In genomic region chr20:44733341-44734069, GRCh38 we compare ENCODE assay signal across 8 cellular contexts. TPM values are rescaled to one million over a fixed set of nuclear protein-coding genes. Genes with fewer than 3 reads are reported as not detected.
DNase-seq lines count a peak whose midpoint lies in the region; ATAC-seq, FAIRE-seq and TF ChIP-seq lines count a peak whose summit lies in the region.

No MANE protein-coding gene starts in this region.

- H3K4me3 Mint-ChIP-seq in activated CD4-positive, alpha-beta T cell treated with anti-CD3 and anti-CD28 coated beads for 36 hours = no peak overlapping the region

- no peak overlapping the region for H3K27ac Mint-ChIP-seq in activated CD4-positive, alpha-beta T cell treated with anti-CD3 and anti-CD28 coated beads for 36 hours

- POLR2A ChIA-PET in activated CD4-positive, alpha-beta T cell treated with anti-CD3 and anti-CD28 coated beads for 36 hours (lab: Charles Lee) = no interaction called here
- POLR2A ChIA-PET in HepG2 (lab: Yijun Ruan, JAX) = no interaction called here

- peak; percentile 64 for ATAC-seq in activated CD4-positive, alpha-beta T cell treated with anti-CD3 and anti-CD28 coated beads for 36 hours
- ATAC-seq in HepG2 (peak; percentile 76), HG02678 (IDR thresholded peaks at IDR 0.05; ENCODE audit: unreplicated experiment) (no peak)

- H3K4me3 ChIP-seq in choroid plexus epithelial cell (ENCODE audit: low read depth, low read length) = no peak overlapping the region
- H3K4me3 ChIP-seq in HepG2 (replicated peaks in 1 of 3; ENCODE audit: insufficient read depth in 1 of 3, low read depth in 2 of 3, low read length in 3 of 3) = no peak overlapping the region

- H3K4me2 ChIP-seq in HepG2 (ENCODE audit: low read depth, low read length) = no peak overlapping the region

- no peak overlapping the region for H3K27ac ChIP-seq in HepG2 (ENCODE audit: extremely low read length, insufficient read depth, low read length)

- no peaks in the 10 kb centered on the region for H4K20me1 ChIP-seq in HepG2 (ENCODE audit: insufficient read depth, low read length)

- TF ChIP-seq POLR2A in HepG2 (IDR thresholded peaks at IDR 0.05; ENCODE audit: insufficient read depth in 1 of 2, low read depth in 2 of 2, low read length in 2 of 2) = no peak

- no peak overlapping the region for H3K9ac ChIP-seq in HepG2 (ENCODE audit: insufficient read depth, low read depth, low read length)

- intact Hi-C loops in activated CD4-positive, alpha-beta T cell treated with anti-CD3 and anti-CD28 coated beads for 36 hours (cut with DNase I, micrococcal nuclease) = loop anchor here (1.0 to 10.0 kb wide), 4 partner anchors 48 to 519 kb away; partner anchors contain the start of gene OSER1 (in 1 of the 2)
- intact Hi-C loops in HepG2 (cut with micrococcal nuclease; ENCODE audit: unreplicated experiment) = loop anchor here (1.0 kb wide), 1 partner anchor 48 kb away; no protein-coding TSS in a partner anchor

- in situ Hi-C loops in HepG2 (cut with HindIII; ENCODE audit: extremely low pct_ligation_motif_present, low pct_unique_long_range_greater_than_20kb) = loop anchor here (5.0 kb wide), 1 partner anchor 46 kb away; no protein-coding TSS in a partner anchor

- WGBS in HepG2 (ENCODE audit: low lambda C conversion rate) = 8% methylated on average over 7 of the region's 7 CpGs

- peaks cover 4% of the 10 kb centered on the region for H3K9me3 Mint-ChIP-seq in activated CD4-positive, alpha-beta T cell treated with anti-CD3 and anti-CD28 coated beads for 36 hours (ENCODE audit: low read depth)

- peaks cover 0 to 12% of the 10 kb centered on the region in 2 experiments; a peak in 1 of 5 replicates for H3K27me3 ChIP-seq in HepG2 (ENCODE audit: control insufficient read depth in 1 of 2, insufficient read depth in 2 of 2, low read length in 2 of 2)

- BruUV-seq in HepG2 (replicated peaks; lab: Mats Ljungman, UMichigan) = no TSS peak

- H3K27me3 Mint-ChIP-seq in activated CD4-positive, alpha-beta T cell treated with anti-CD3 and anti-CD28 coated beads for 36 hours = no peaks in the 10 kb centered on the region

- H3K4me1 ChIP-seq in HepG2 (ENCODE audit: insufficient read depth, low read length) = peaks cover 9% of the 10 kb centered on the region

- TF ChIP-seq CTCF in choroid plexus epithelial cell (conservative IDR thresholded peaks at IDR 0.05; ENCODE audit: low read depth, low read length) (peak; percentile 98), HepG2 (CRISPR knock-in tag; IDR thresholded peaks at IDR 0.05) (peak; percentile 94)

- H3K36me3 ChIP-seq in HepG2 (replicated peaks in 1 of 2; ENCODE audit: control insufficient read depth in 1 of 2, insufficient read depth in 2 of 2, low read length in 2 of 2) = no peaks in the 10 kb centered on the region

- H3K9me3 ChIP-seq in HepG2 (ENCODE audit: low read length) = peaks cover 8% of the 10 kb centered on the region

- FAIRE-seq in HepG2 (lab: Jason Lieb, UNC) = peak; percentile 70

- peaks cover 26% of the 10 kb centered on the region for H3K4me1 Mint-ChIP-seq in activated CD4-positive, alpha-beta T cell treated with anti-CD3 and anti-CD28 coated beads for 36 hours

- H3K36me3 Mint-ChIP-seq in activated CD4-positive, alpha-beta T cell treated with anti-CD3 and anti-CD28 coated beads for 36 hours (ENCODE audit: low read depth) = peaks cover 2% of the 10 kb centered on the region

- CTCF ChIA-PET in activated CD4-positive, alpha-beta T cell treated with anti-CD3 and anti-CD28 coated beads for 36 hours (lab: Charles Lee) = interaction anchor here (0.6 to 3.2 kb wide), 16 partner anchors 9 to 517 kb away, joined by 3 to 61 read pairs (median 4); no protein-coding TSS in a partner anchor
- CTCF ChIA-PET in HepG2 (lab: Yijun Ruan, JAX; ENCODE audit: low intra/inter-chr PET ratio, low total read pairs) = interaction anchor here (1.1 to 5.5 kb wide), 2 partner anchors 49 to 134 kb away, joined by 7 to 170 read pairs; no protein-coding TSS in a partner anchor

- DNase-seq in NCI-H82 (lab: John Stamatoyannopoulos, UW) = peak; percentile 86
- no peak for DNase-seq in NCI-H82 treated with DMSO at 0.1 percent for 48 hours (lab: John Stamatoyannopoulos, UW; ENCODE audit: unreplicated experiment)
- peak; percentile 48 for DNase-seq in NCI-H1694 (lab: John Stamatoyannopoulos, UW)
- DNase-seq in activated CD4-positive, alpha-beta T cell treated with anti-CD3 and anti-CD28 coated beads for 36 hours = peak; percentile 82
- peak; percentile 83 for DNase-seq in choroid plexus epithelial cell (ENCODE audit: low read depth)
- DNase-seq in HepG2 (ENCODE audit: low spot score) = peak; percentile 67
- DNase-seq in stimulated activated CD4-positive, alpha-beta T cell treated with anti-CD3 and anti-CD28 coated beads, TNF-alpha, amount 100 ng/mL, for 4 hours (ENCODE audit: low read depth in 3 of 3) = peak in 2 of 3 experiments; percentile 22 to 23

- TF ChIP-seq RAD21 in HepG2 (CRISPR knock-in tag; IDR thresholded peaks at IDR 0.05) = peak; percentile 89

- TF ChIP-seq EP300 in HepG2 (IDR thresholded peaks at IDR 0.05; ENCODE audit: low read depth in 2 of 2, low read length in 2 of 2) (no peak), HepG2 (CRISPR knock-in tag; IDR thresholded peaks at IDR 0.05; ENCODE audit: borderline replicate concordance) (no peak)

- H2AFZ ChIP-seq in HepG2 (ENCODE audit: low read length) = no peak overlapping the region

- no peaks in the 10 kb centered on the region for H3K79me2 ChIP-seq in HepG2 (ENCODE audit: insufficient read depth, low read length)

TF ChIP-seq in HepG2, 621 proteins besides CTCF, POLR2A, EP300 and RAD21 (continues in another document):
- TF ChIP-seq NFIB (CRISPR knock-in tag; IDR thresholded peaks at IDR 0.05; ENCODE audit: borderline replicate concordance) (no peak), ZC3H13 (CRISPR knock-in tag; IDR thresholded peaks at IDR 0.05) (no peak), DMAP1 (CRISPR knock-in tag; IDR thresholded peaks at IDR 0.05) (no peak)

RNA-seq across cellular contexts. Expression of gene KCNK15, which starts 12.2 kb away (rescaled TPM):
- total RNA-seq in activated CD4-positive, alpha-beta T cell treated with anti-CD3 and anti-CD28 coated beads for 36 hours = 1 to 10 TPM; 1.1 to 1.4 TPM
- total RNA-seq in HepG2 (2016; rRNA removed; fragmentation: Illumina TruSeq; extraction: Trizol) = not detected in 2 replicates
- total RNA-seq in HepG2 (2016; cell fraction: cytosol; rRNA removed; fragmentation: Illumina TruSeq; extraction: Trizol; ENCODE audit: low read depth) = not detected in 2 replicates
- not detected in 2 replicates for total RNA-seq in HepG2 (2016; cell fraction: insoluble cytoplasmic fraction; rRNA removed; fragmentation: Illumina TruSeq; extraction: Trizol)
- total RNA-seq in HepG2 (2016; cell fraction: membrane; rRNA removed; fragmentation: Illumina TruSeq; extraction: Trizol) = not detected in 2 replicates
- total RNA-seq in HepG2 (2016; cell fraction: nucleus; rRNA removed; fragmentation: Illumina TruSeq; extraction: Trizol) = not detected in 2 replicates
- polyA plus RNA-seq in HepG2 (2011; rRNA removed) = 0.03 TPM in 1 of 2 replicates, not detected in the other
- not detected in 2 replicates for polyA plus RNA-seq in HepG2 (2011; cell fraction: cytosol; rRNA removed)
- polyA plus RNA-seq in HepG2 (2011; cell fraction: nucleus; rRNA removed) = not detected in 2 replicates
- polyA plus RNA-seq in HepG2 (2012) = not detected in 2 replicates
- not detected in 2 replicates for polyA plus RNA-seq in HepG2 (2016; cell fraction: cytosol; fragmentation: Illumina TruSeq; extraction: Trizol; ENCODE audit: low read depth)
- not detected in 2 replicates for polyA plus RNA-seq in HepG2 (2016; cell fraction: insoluble cytoplasmic fraction; fragmentation: Illumina TruSeq; extraction: Trizol; ENCODE audit: low read depth)
- not detected in 2 replicates for polyA plus RNA-seq in HepG2 (2016; cell fraction: membrane; fragmentation: Illumina TruSeq; extraction: Trizol; ENCODE audit: low read depth)
- polyA plus RNA-seq in HepG2 (2016; cell fraction: nucleus; fragmentation: Illumina TruSeq; extraction: Trizol; ENCODE audit: insufficient read depth, low read depth) = not detected in 2 replicates
- 26.5 TPM in 1 of 2 replicates, not detected in the other for polyA minus RNA-seq in HepG2 (2011; rRNA and poly(A)+ RNA removed; ENCODE audit: low replicate concordance)
- polyA minus RNA-seq in HepG2 (2011; cell fraction: cytosol; rRNA and poly(A)+ RNA removed) = 0.20 and 0.35 TPM in 2 replicates
- 0.39 TPM in 1 of 2 replicates, not detected in the other for polyA minus RNA-seq in HepG2 (2011; cell fraction: nucleus; rRNA and poly(A)+ RNA removed)

RNA-seq across cellular contexts. Expression of gene CCN5, which starts 18.3 kb away (rescaled TPM):
- not detected for total RNA-seq in activated CD4-positive, alpha-beta T cell treated with anti-CD3 and anti-CD28 coated beads for 36 hours
- not detected in 2 replicates for total RNA-seq in HepG2 (2016; rRNA removed; fragmentation: Illumina TruSeq; extraction: Trizol)
- total RNA-seq in HepG2 (2016; cell fraction: cytosol; rRNA removed; fragmentation: Illumina TruSeq; extraction: Trizol; ENCODE audit: low read depth) = not detected in 2 replicates
- total RNA-seq in HepG2 (2016; cell fraction: insoluble cytoplasmic fraction; rRNA removed; fragmentation: Illumina TruSeq; extraction: Trizol) = not detected in 2 replicates
- not detected in 2 replicates for total RNA-seq in HepG2 (2016; cell fraction: membrane; rRNA removed; fragmentation: Illumina TruSeq; extraction: Trizol)
- total RNA-seq in HepG2 (2016; cell fraction: nucleus; rRNA removed; fragmentation: Illumina TruSeq; extraction: Trizol) = not detected in 2 replicates
- polyA plus RNA-seq in HepG2 (2011; rRNA removed) = 0.12 and 0.17 TPM in 2 replicates
- 0.12 and 0.31 TPM in 2 replicates for polyA plus RNA-seq in HepG2 (2011; cell fraction: cytosol; rRNA removed)
- polyA plus RNA-seq in HepG2 (2011; cell fraction: nucleus; rRNA removed) = 0.12 and 0.23 TPM in 2 replicates
- not detected in 2 replicates for polyA plus RNA-seq in HepG2 (2012)
- not detected in 2 replicates for polyA plus RNA-seq in HepG2 (2016; cell fraction: cytosol; fragmentation: Illumina TruSeq; extraction: Trizol; ENCODE audit: low read depth)
- not detected in 2 replicates for polyA plus RNA-seq in HepG2 (2016; cell fraction: insoluble cytoplasmic fraction; fragmentation: Illumina TruSeq; extraction: Trizol; ENCODE audit: low read depth)
- not detected in 2 replicates for polyA plus RNA-seq in HepG2 (2016; cell fraction: membrane; fragmentation: Illumina TruSeq; extraction: Trizol; ENCODE audit: low read depth)
- polyA plus RNA-seq in HepG2 (2016; cell fraction: nucleus; fragmentation: Illumina TruSeq; extraction: Trizol; ENCODE audit: insufficient read depth, low read depth) = not detected in 2 replicates
- 0.08 and 46.2 TPM in 2 replicates for polyA minus RNA-seq in HepG2 (2011; rRNA and poly(A)+ RNA removed; ENCODE audit: low replicate concordance)
- 1.5 and 3.3 TPM in 2 replicates for polyA minus RNA-seq in HepG2 (2011; cell fraction: cytosol; rRNA and poly(A)+ RNA removed)
- 1.1 and 1.7 TPM in 2 replicates for polyA minus RNA-seq in HepG2 (2011; cell fraction: nucleus; rRNA and poly(A)+ RNA removed)
